ENCODE assay signal across 8 cellular contexts in the genomic region with DNA sequence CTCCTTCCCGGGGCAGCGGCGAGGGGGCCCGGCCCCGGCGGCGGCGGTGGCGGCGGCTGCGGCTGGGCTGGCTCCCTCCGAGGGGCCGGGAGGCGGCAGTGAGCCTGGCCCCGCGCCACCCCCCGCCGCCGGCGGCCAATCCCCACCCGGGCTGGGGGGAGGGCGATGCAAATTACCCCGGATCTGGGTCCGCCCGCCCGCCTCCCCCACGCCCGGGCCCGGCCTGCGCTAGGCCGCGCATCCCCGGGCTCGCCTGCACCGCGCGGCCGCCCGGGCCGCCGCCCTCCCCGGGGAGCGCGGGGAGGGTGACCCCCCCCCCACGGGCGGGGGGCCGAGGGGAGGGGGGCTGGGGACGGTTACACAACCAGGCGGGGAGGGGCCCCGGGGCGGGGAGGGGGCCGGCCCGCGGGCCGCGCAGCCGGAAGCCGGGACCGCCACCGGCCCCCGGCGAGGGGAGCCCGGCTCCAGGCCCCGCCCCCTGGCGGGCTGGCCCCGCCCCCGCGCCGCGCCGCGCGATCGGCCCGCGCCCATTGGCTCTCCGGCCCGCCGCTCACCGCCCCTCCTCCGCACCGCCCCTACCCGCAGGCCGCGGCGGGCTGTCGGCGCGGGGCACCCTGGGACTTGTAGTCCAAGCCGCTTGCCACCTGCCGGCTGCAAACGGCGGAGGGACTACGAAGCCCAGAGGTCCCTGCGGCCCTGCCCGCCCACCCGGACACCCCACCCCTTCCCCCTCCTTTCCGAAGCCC. TPM values are rescaled to one million over a fixed set of nuclear protein-coding genes. Genes with fewer than 3 reads are reported as not detected.
DNase-seq lines count a peak whose midpoint lies in the region; ATAC-seq and TF ChIP-seq lines count a peak whose summit lies in the region.

No MANE protein-coding gene starts in this region.

- H4K20me1 ChIP-seq in BLaER1 treated with 17β-estradiol and CSF1 and Interleukin-3, amounts not matched to agents 10 nM and 100 nM = peaks cover 44 to 46% (median 45%) of the 10 kb centered on the region in 11 experiments

- H3K9ac ChIP-seq in BLaER1 treated with 17β-estradiol and CSF1 and Interleukin-3, amounts not matched to agents 10 nM and 100 nM = peak overlapping the region; percentile 92 to 100 (median 96)

- H3K9me3 Mint-ChIP-seq in activated CD4-positive, alpha-beta T cell treated with anti-CD3 and anti-CD28 coated beads, Interleukin-2, amount 10 ng/mL, durations not matched to agents 24 days and 14 days = no peaks in the 10 kb centered on the region

- peak overlapping the region in 1 of 11 experiments; percentile 99; a peak in 1 of 22 replicates for H3K4me2 ChIP-seq in BLaER1 treated with 17β-estradiol and CSF1 and Interleukin-3, amounts not matched to agents 10 nM and 100 nM

- peaks cover 6% of the 10 kb centered on the region for H3K36me3 Mint-ChIP-seq in activated CD4-positive, alpha-beta T cell treated with anti-CD3 and anti-CD28 coated beads, Interleukin-2, amount 10 ng/mL, durations not matched to agents 24 days and 14 days (ENCODE audit: low read depth)

- DNase-seq in NCI-H524 treated with DMSO at 0.1 percent for 48 hours (lab: John Stamatoyannopoulos, UW) (peak; percentile 87), left lung (peak; percentile 97)
- peak; percentile 99 for DNase-seq in activated CD4-positive, alpha-beta T cell treated with anti-CD3 and anti-CD28 coated beads, Interleukin-2, amount 10 ng/mL, durations not matched to agents 24 days and 14 days
- peak; percentile 95 for DNase-seq in stimulated activated CD4-positive, alpha-beta T cell treated with anti-CD3 and anti-CD28 coated beads, Interleukin-4, amount 100 ng/mL, for 24 hours

- peak overlapping the region; percentile 91 to 99 (median 95) for H3K4me3 ChIP-seq in BLaER1 treated with 17β-estradiol and CSF1 and Interleukin-3, amounts not matched to agents 10 nM and 100 nM
- peak overlapping the region; percentile 75 to 93 for H3K4me3 ChIP-seq in left lung

- H3K4me1 Mint-ChIP-seq in activated CD4-positive, alpha-beta T cell treated with anti-CD3 and anti-CD28 coated beads, Interleukin-2, amount 10 ng/mL, durations not matched to agents 24 days and 14 days = peaks cover 25% of the 10 kb centered on the region

- H3K27me3 ChIP-seq in BLaER1 treated with 17β-estradiol and CSF1 and Interleukin-3, amounts not matched to agents 10 nM and 100 nM = no peaks in the 10 kb centered on the region
- H3K27me3 ChIP-seq in left lung = no peaks in the 10 kb centered on the region

- peaks cover 16 to 42% (median 39%) of the 10 kb centered on the region in 11 experiments; a peak in 21 of 22 replicates for H3K36me3 ChIP-seq in BLaER1 treated with 17β-estradiol and CSF1 and Interleukin-3, amounts not matched to agents 10 nM and 100 nM
- peaks cover 0 to 13% of the 10 kb centered on the region in 2 donors for H3K36me3 ChIP-seq in left lung

- no peak overlapping the region for H3K27ac Mint-ChIP-seq in activated CD4-positive, alpha-beta T cell treated with anti-CD3 and anti-CD28 coated beads, Interleukin-2, amount 10 ng/mL, durations not matched to agents 24 days and 14 days

- ATAC-seq in GM19328 (IDR thresholded peaks at IDR 0.05; ENCODE audit: unreplicated experiment) (peak; percentile 74), HG03457 (IDR thresholded peaks at IDR 0.05; ENCODE audit: unreplicated experiment) (peak; percentile 65), left lung (peak; percentile 81)

- TF ChIP-seq CTCF in left lung (IDR thresholded peaks at IDR 0.05) = no peak

- peak overlapping the region; percentile 83 to 99 (median 97); a peak in 21 of 22 replicates for H3K27ac ChIP-seq in BLaER1 treated with 17β-estradiol and CSF1 and Interleukin-3, amounts not matched to agents 10 nM and 100 nM
- H3K27ac ChIP-seq in cingulate gyrus (ENCODE audit: low read depth, low read length) (peak overlapping the region; percentile 92), left lung (peak overlapping the region in 1 of 2 donors; percentile 96)

- peaks cover 53 to 62% (median 57%) of the 10 kb centered on the region in 10 experiments for H3K4me1 ChIP-seq in BLaER1 treated with 17β-estradiol and CSF1 and Interleukin-3, amounts not matched to agents 10 nM and 100 nM
- H3K4me1 ChIP-seq in left lung = peaks cover 30 to 65% of the 10 kb centered on the region in 2 donors

- H3K4me3 Mint-ChIP-seq in activated CD4-positive, alpha-beta T cell treated with anti-CD3 and anti-CD28 coated beads, Interleukin-2, amount 10 ng/mL, durations not matched to agents 24 days and 14 days = peak overlapping the region; percentile 69

- H3K27me3 Mint-ChIP-seq in activated CD4-positive, alpha-beta T cell treated with anti-CD3 and anti-CD28 coated beads, Interleukin-2, amount 10 ng/mL, durations not matched to agents 24 days and 14 days = no peaks in the 10 kb centered on the region

- no peaks in the 10 kb centered on the region for H3K9me3 ChIP-seq in BLaER1 treated with 17β-estradiol and CSF1 and Interleukin-3, amounts not matched to agents 10 nM and 100 nM (replicated peaks in 1 of 11)
- H3K9me3 ChIP-seq in left lung = no peaks in the 10 kb centered on the region

- intact Hi-C loops in activated CD4-positive, alpha-beta T cell treated with anti-CD3 and anti-CD28 coated beads, Interleukin-2, amount 10 ng/mL, durations not matched to agents 24 days and 14 days (cut with micrococcal nuclease) = loop anchor here (1.0 to 5.0 kb wide), 7 partner anchors 13 to 182 kb away; a partner anchor contains a TSS
- intact Hi-C loops in left lung (cut with DNase I) = no loop called here

RNA-seq across cellular contexts. Expression of a gene that starts 1.1 kb away (rescaled TPM):
- total RNA-seq in activated CD4-positive, alpha-beta T cell treated with anti-CD3 and anti-CD28 coated beads, Interleukin-2, amount 10 ng/mL, durations not matched to agents 24 days and 14 days = 35.8 and 39.6 TPM in 2 replicates
- 10 to 100 TPM; 38.8 to 49.5 TPM for total RNA-seq in left lung

RNA-seq across cellular contexts. Expression of a gene that starts 58.1 kb away (rescaled TPM):
- 32.2 and 33.2 TPM in 2 replicates for total RNA-seq in activated CD4-positive, alpha-beta T cell treated with anti-CD3 and anti-CD28 coated beads, Interleukin-2, amount 10 ng/mL, durations not matched to agents 24 days and 14 days
- total RNA-seq in left lung = 10 to 100 TPM; 24.3 to 26.9 TPM

RNA-seq across cellular contexts. Expression of a gene that starts 58.3 kb away (rescaled TPM):
- total RNA-seq in activated CD4-positive, alpha-beta T cell treated with anti-CD3 and anti-CD28 coated beads, Interleukin-2, amount 10 ng/mL, durations not matched to agents 24 days and 14 days = 125 and 135 TPM in 2 replicates
- total RNA-seq in left lung = 100 to 1,000 TPM; 129 to 143 TPM
